Comparison of ENCODE assay signal across 1 cellular context in genomic region chr19:18065173-18065495, GRCh38.
TF ChIP-seq lines count a peak whose summit lies in the region.

No MANE protein-coding gene starts in this region.

TF ChIP-seq in K562, 482 proteins besides CTCF, POLR2A, EP300 and RAD21 (continued from another document):
- TF ChIP-seq CUX1 (CRISPR knock-in tag; IDR thresholded peaks at IDR 0.05) (no peak), ELF4 (CRISPR knock-in tag; IDR thresholded peaks at IDR 0.05) (no peak), PHB2 (IDR thresholded peaks at IDR 0.05; ENCODE audit: low read depth) (no peak), SUPT5H (IDR thresholded peaks at IDR 0.05) (no peak; the same call in 1 of the 2 replicates), NR2F6 (CRISPR knock-in tag; IDR thresholded peaks at IDR 0.05) (no peak), C11orf30 (IDR thresholded peaks at IDR 0.05; ENCODE audit: low read depth) (no peak), HCFC1 (IDR thresholded peaks at IDR 0.05; ENCODE audit: low read depth, low read length) (no peak), PREB (CRISPR knock-in tag; IDR thresholded peaks at IDR 0.05) (no peak), ZNF23 (CRISPR knock-in tag; IDR thresholded peaks at IDR 0.05) (no peak), NFIX (CRISPR knock-in tag; IDR thresholded peaks at IDR 0.05; ENCODE audit: low read depth) (no peak), ZBTB2 (IDR thresholded peaks at IDR 0.05) (no peak), ZNF668 (CRISPR knock-in tag; IDR thresholded peaks at IDR 0.05) (no peak)
